20 cellular contexts compared by ENCODE assay signal in genomic region chr11:44708523-44709280, GRCh38. TPM values are rescaled to one million over a fixed set of nuclear protein-coding genes. Genes with fewer than 3 reads are reported as not detected.
DNase-seq lines count a peak whose midpoint lies in the region; ATAC-seq, FAIRE-seq and TF ChIP-seq lines count a peak whose summit lies in the region.
"Had no signal": no experiment of that assay in that cellular context is flagged by ENCODE, and none has a peak within 500 bp of the region (broad histone marks: within the 10 kb centered on the region; RNA-seq: fewer than 3 reads in every experiment).

No MANE protein-coding gene starts in this region.

- H2BK5ac ChIP-seq in H1 (ENCODE audit: low read depth, low read length) = no peak overlapping the region

- DNase-seq in PC-9 (no peak), H1 (ENCODE audit: low read depth in 1 of 2, low spot score in 2 of 2) (no peak), right lobe of liver (no peak), T-cell (no peak), mucosa of descending colon (no peak), frontal cortex (ENCODE audit: low spot score in 2 of 2) (no peak)
- DNase-seq: C1 segment of cervical spinal cord, DMS 273 treated with DMSO at 0.1 percent for 48 hours, Karpas-422, MM.1S, NCI-H1092 treated with DMSO at 0.1 percent for 48 hours, NCI-H1694, NCI-H526 treated with DMSO at 0.1 percent for 48 hours had no signal

- H3K18ac ChIP-seq in H1 (ENCODE audit: extremely low read depth, low read length) = no peak overlapping the region

- no peaks in the 10 kb centered on the region for H3K79me1 ChIP-seq in H1 (ENCODE audit: low read depth, low read length)

- H2BK15ac ChIP-seq in H1 (ENCODE audit: low read length) = no peak overlapping the region

- peaks cover 7% of the 10 kb centered on the region for H3K27me3 ChIP-seq in ACC112 (ENCODE audit: insufficient read depth, low read length)
- no peaks in the 10 kb centered on the region for H3K27me3 ChIP-seq in PC-9 (ENCODE audit: insufficient read depth, low read depth)
- no peaks in the 10 kb centered on the region for H3K27me3 ChIP-seq in H1 (replicated peaks in 1 of 4; ENCODE audit: control insufficient read depth in 3 of 4, extremely low read depth in 1 of 4, insufficient read depth in 3 of 4, low read length in 3 of 4)
- no peaks in the 10 kb centered on the region for H3K27me3 ChIP-seq in right lobe of liver

- H3K4me3 ChIP-seq in ACC112 (ENCODE audit: low read depth, low read length) (no peak overlapping the region), PC-9 (no peak overlapping the region), H1 (ENCODE audit: extremely low read depth in 1 of 4, insufficient read depth in 2 of 4, low read depth in 3 of 4, low read length in 4 of 4) (no peak overlapping the region), right lobe of liver (no peak overlapping the region), mucosa of descending colon (no peak overlapping the region)

- no peak for TF ChIP-seq CTCF in PC-9 (conservative IDR thresholded peaks at IDR 0.05)
- TF ChIP-seq CTCF in H1 (IDR thresholded peaks at IDR 0.05; ENCODE audit: control extremely low read depth in 1 of 3, insufficient read depth in 1 of 3, low read depth in 1 of 3, low read length in 3 of 3) = no peak
- TF ChIP-seq CTCF in right lobe of liver (IDR thresholded peaks at IDR 0.05) = no peak
- no peak for TF ChIP-seq CTCF in mucosa of descending colon (IDR thresholded peaks at IDR 0.05)

- no peak for TF ChIP-seq POLR2A in H1 (IDR thresholded peaks at IDR 0.05; ENCODE audit: control extremely low read depth in 1 of 2, low read depth in 2 of 2, low read length in 2 of 2)
- TF ChIP-seq POLR2A in right lobe of liver (IDR thresholded peaks at IDR 0.05) = no peak

- 88% methylated on average over 6 of the region's 6 CpGs; no CpG with 5 or more reads in 1 of the 2 experiments for WGBS in H1 (ENCODE audit: extremely low coverage in 1 of 2, insufficient coverage in 1 of 2, insufficient read length in 1 of 2, insufficient replicate concordance in 2 of 2, low coverage in 1 of 2, low lambda C conversion rate in 2 of 2, missing lambda C conversion rate in 1 of 2), 2 experiments
- 58% methylated on average over 6 of the region's 6 CpGs for WGBS in right lobe of liver (ENCODE audit: insufficient coverage, low coverage, low lambda C conversion rate, missing lambda C conversion rate)

- H3K9me3 Mint-ChIP-seq in T-cell = peaks cover 4 to 15% (median 8%) of the 10 kb centered on the region in 3 donors

- 0 out of 2 replicates have a peak, but pooled peaks cover 7% of the 10 kb centered on the region for H3F3A ChIP-seq in PC-9 (ENCODE audit: insufficient read depth, low read depth)

- no peaks in the 10 kb centered on the region for H3K79me2 ChIP-seq in ACC112 (ENCODE audit: control insufficient read depth, insufficient read depth, low read length, unreplicated experiment)
- H3K79me2 ChIP-seq in PC-9 (ENCODE audit: low read depth) = no peaks in the 10 kb centered on the region
- H3K79me2 ChIP-seq in H1 (ENCODE audit: control insufficient read depth in 1 of 2, insufficient read depth in 2 of 2, low read length in 2 of 2) = no peaks in the 10 kb centered on the region

- H3K36me3 Mint-ChIP-seq in T-cell = peaks cover 2% of the 10 kb centered on the region

- no peak overlapping the region for H4K91ac ChIP-seq in H1 (replicated peaks; ENCODE audit: insufficient read length, low read length)

- TF ChIP-seq RAD21 in H1 (IDR thresholded peaks at IDR 0.05 in 1 of 2, conservative IDR thresholded peaks at IDR 0.05 in 1 of 2; ENCODE audit: low read depth in 2 of 2, low read length in 2 of 2) = no peak

- no peak overlapping the region for H3K4ac ChIP-seq in H1 (replicated peaks; ENCODE audit: insufficient read length, low read depth, low read length)

- H2BK12ac ChIP-seq in H1 (ENCODE audit: low read depth, low read length) = 0 out of 2 replicates have a peak overlapping the region, but pooled peaks have one; percentile 33

- H3K9me2 ChIP-seq in PC-9 (ENCODE audit: insufficient read depth) = no peaks in the 10 kb centered on the region

- H3K4me3 Mint-ChIP-seq in T-cell = no peak overlapping the region

- no peak for TF ChIP-seq EP300 in H1 (IDR thresholded peaks at IDR 0.05; ENCODE audit: borderline replicate concordance in 1 of 2, low read depth in 2 of 2, low read length in 2 of 2)

- no peak overlapping the region for H3K56ac ChIP-seq in H1 (replicated peaks; ENCODE audit: insufficient read length, low read depth, low read length)

- H2BK20ac ChIP-seq in H1 (ENCODE audit: low read length) = no peak overlapping the region

- no peaks in the 10 kb centered on the region for H4K20me1 ChIP-seq in PC-9 (ENCODE audit: insufficient read depth)
- H4K20me1 ChIP-seq in H1 (replicated peaks in 1 of 2; ENCODE audit: control insufficient read depth in 1 of 2, insufficient read depth in 2 of 2, low read length in 2 of 2) = no peaks in the 10 kb centered on the region

- FAIRE-seq in H1 (lab: Jason Lieb, UNC) (no peak), frontal cortex (lab: Jason Lieb, UNC) (no peak)
- FAIRE-seq: GM19239, H54 had no signal

- CTCF ChIA-PET in PC-9 (lab: Charles Lee) (no interaction called here), H1 (lab: Charles Lee; ENCODE audit: partially characterized antibody) (interaction anchor here (0.6 to 1.5 kb wide), 9 partner anchors 15 to 218 kb away, joined by 3 to 5 read pairs (median 3); no protein-coding TSS in a partner anchor), T-cell (lab: Charles Lee) (interaction anchor here in 1 of 2 donors (0.7 kb wide), 1 partner anchor 395 kb away, joined by 4 read pairs; no protein-coding TSS in a partner anchor)

- POLR2A ChIA-PET in PC-9 (lab: Charles Lee; ENCODE audit: unreplicated experiment) (no interaction called here), H1 (lab: Charles Lee; ENCODE audit: partially characterized antibody) (interaction anchor here (0.8 kb wide), 1 partner anchor 13 kb away, joined by 3 read pairs; no protein-coding TSS in a partner anchor), T-cell (lab: Charles Lee) (no interaction called here)

- no peak overlapping the region for H4K5ac ChIP-seq in H1 (ENCODE audit: insufficient read length, low read depth, low read length)

- H2AFZ ChIP-seq in ACC112 (ENCODE audit: low read length, unreplicated experiment) (no peak overlapping the region), PC-9 (no peak overlapping the region), H1 (ENCODE audit: low read length) (no peak overlapping the region)

- no TSS peak for BruUV-seq in PC-9 (replicated peaks; lab: Mats Ljungman, UMichigan)

- no peak overlapping the region for H2AK5ac ChIP-seq in H1 (ENCODE audit: low read depth, low read length)

- H3K14ac ChIP-seq in H1 (ENCODE audit: insufficient read length) = no peak overlapping the region

- peak; percentile 3 to 47 (median 22) for ATAC-seq in right lobe of liver
- no peak for ATAC-seq in T-cell (replicated peaks in 1 of 4)
- ATAC-seq in mucosa of descending colon = no peak
- no peak for ATAC-seq in GM18498 (IDR thresholded peaks at IDR 0.05; ENCODE audit: unreplicated experiment)

- H3K4me1 Mint-ChIP-seq in T-cell = peaks cover 30 to 39% (median 31%) of the 10 kb centered on the region in 3 donors

- intact Hi-C loops in PC-9 (cut with micrococcal nuclease; ENCODE audit: unreplicated experiment) (no loop called here), right lobe of liver (cut with DNase I) (no loop called here), mucosa of descending colon (cut with DNase I, micrococcal nuclease) (no loop called here)

- peak overlapping the region; percentile 3; the same call in 1 of the 2 replicates for H3K4me2 ChIP-seq in PC-9
- no peak overlapping the region for H3K4me2 ChIP-seq in H1 (ENCODE audit: insufficient read depth in 1 of 2, low read depth in 2 of 2, low read length in 2 of 2)

- H3K9me3 ChIP-seq in PC-9 (ENCODE audit: insufficient read depth, low read depth) = no peaks in the 10 kb centered on the region
- H3K9me3 ChIP-seq in H1 (ENCODE audit: insufficient read depth in 2 of 2, low read depth in 1 of 2, low read length in 1 of 2) = peaks cover 3 to 5% of the 10 kb centered on the region in 2 experiments; a peak in 2 of 4 replicates
- H3K9me3 ChIP-seq in right lobe of liver = no peaks in the 10 kb centered on the region
- H3K9me3 ChIP-seq in mucosa of descending colon = peaks cover under 1% of the 10 kb centered on the region

- no peak overlapping the region for H2BK120ac ChIP-seq in H1 (replicated peaks; ENCODE audit: low read depth, low read length)

- H4K8ac ChIP-seq in H1 (ENCODE audit: extremely low read depth, insufficient read depth, low read length) = no peak overlapping the region

- H3K9ac ChIP-seq in H1 (replicated peaks in 1 of 4; ENCODE audit: extremely low read depth in 1 of 4, low read depth in 3 of 4, low read length in 3 of 4) = no peak overlapping the region

- H3K23ac ChIP-seq in H1 (ENCODE audit: insufficient read length) = no peak overlapping the region

- H3K27ac Mint-ChIP-seq in T-cell = peak overlapping the region in 1 of 2 donors; percentile 52

- H3K23me2 ChIP-seq in H1 (ENCODE audit: low read depth, low read length) = 0 out of 2 replicates have a peak, but pooled peaks cover 2% of the 10 kb centered on the region

- H3K36me3 ChIP-seq in ACC112 (ENCODE audit: insufficient read depth, low read length) (no peaks in the 10 kb centered on the region), PC-9 (ENCODE audit: low read depth) (no peaks in the 10 kb centered on the region), H1 (ENCODE audit: control insufficient read depth in 2 of 4, insufficient read depth in 4 of 4, low read length in 3 of 4) (no peaks in the 10 kb centered on the region), right lobe of liver (no peaks in the 10 kb centered on the region), mucosa of descending colon (ENCODE audit: low read depth) (no peaks in the 10 kb centered on the region)

- peaks cover 0 to 4% of the 10 kb centered on the region in 2 donors for H3K27me3 Mint-ChIP-seq in T-cell

- 0 out of 2 replicates have a peak overlapping the region, but pooled peaks have one; percentile 1 for H3K27ac ChIP-seq in ACC112 (ENCODE audit: low read depth, low read length)
- H3K27ac ChIP-seq in PC-9 = no peak overlapping the region
- no peak overlapping the region for H3K27ac ChIP-seq in H1 (ENCODE audit: low read depth, low read length)
- H3K27ac ChIP-seq in right lobe of liver = peak overlapping the region in 1 of 3 donors; percentile 47

- H3K4me1 ChIP-seq in ACC112 (ENCODE audit: control insufficient read depth, insufficient read depth, low read length, unreplicated experiment) = peaks cover 40% of the 10 kb centered on the region
- peaks cover 5% of the 10 kb centered on the region; the same call in 1 of the 2 replicates for H3K4me1 ChIP-seq in PC-9 (replicated peaks; ENCODE audit: insufficient read depth)
- peaks cover 8 to 10% (median 10%) of the 10 kb centered on the region in 4 experiments for H3K4me1 ChIP-seq in H1 (replicated peaks in 1 of 4; ENCODE audit: control insufficient read depth in 3 of 4, insufficient read depth in 4 of 4, low read length in 3 of 4)
- H3K4me1 ChIP-seq in right lobe of liver = peaks cover 0 to 25% (median 6%) of the 10 kb centered on the region in 4 donors
- no peaks in the 10 kb centered on the region for H3K4me1 ChIP-seq in mucosa of descending colon (ENCODE audit: low read depth)

RNA-seq across cellular contexts. Expression of gene TSPAN18, which starts 18.1 kb away (rescaled TPM):
- total RNA-seq in PC-9 (2021) (not detected in 2 replicates), right lobe of liver (10 to 100 TPM in 1 of 6 experiments, 1 to 10 TPM in 5; 3.4 to 10.6 (median 5.3) TPM), T-cell (10 to 100 TPM; 18.4 to 59.1 (median 25.7) TPM), mucosa of descending colon (10 to 100 TPM in 1 of 3 donors, 1 to 10 TPM in 2; 3.6 to 63.2 (median 8.5) TPM), frontal cortex (13.9 TPM)
- total RNA-seq in H1 (2021; fragmentation: NEBNext Ultra II Directional; extraction: Animal tissue kit (Norgen Biotek cat#: 25700)) = 8.8 and 10.2 TPM in 2 replicates
- 5.2 and 7.0 TPM in 2 replicates for polyA plus RNA-seq in H1 (2011; rRNA removed)
- polyA plus RNA-seq in H1 (2011; cell fraction: cytosol; rRNA removed) = 2.8 TPM
- polyA plus RNA-seq in H1 (2011; cell fraction: nucleus; rRNA removed) = 5.7 TPM
- 9.6 to 10.3 TPM (median 10.0 TPM) in 4 replicates for polyA plus RNA-seq in H1 (2012, experiment 1 of 2)
- 8.6 TPM for polyA plus RNA-seq in H1 (2012, experiment 2 of 2)
- polyA plus RNA-seq in H1 (2013, experiment 1 of 2) = 14.5 TPM
- polyA plus RNA-seq in H1 (2013, experiment 2 of 2) = 15.6 TPM
- 4.0 and 5.8 TPM in 2 replicates for polyA minus RNA-seq in H1 (2011; rRNA and poly(A)+ RNA removed)
- 2.6 TPM for polyA minus RNA-seq in H1 (2011; cell fraction: cytosol; rRNA and poly(A)+ RNA removed)
- 6.3 TPM for polyA minus RNA-seq in H1 (2011; cell fraction: nucleus; rRNA and poly(A)+ RNA removed)
- total RNA-seq: A172, OCI-LY7, SK-MEL-5 had no signal

Comparison
In these comparisons a context has a peak if more than half of its experiments do, and no peak if none do; other contexts are left out.
1. ATAC-seq: peak in right lobe of liver (4 of 4); none in T-cell (0 of 4), mucosa of descending colon (single experiment) and GM18498 (single experiment).